24 cellular contexts compared by ENCODE assay signal in genomic region chr1:24154215-24154614, GRCh38. TPM values are rescaled to one million over a fixed set of nuclear protein-coding genes. Genes with fewer than 3 reads are reported as not detected.
DNase-seq lines count a peak whose midpoint lies in the region; ATAC-seq and TF ChIP-seq lines count a peak whose summit lies in the region.
"Had no signal": no experiment of that assay in that cellular context is flagged by ENCODE, and none has a peak within 500 bp of the region (broad histone marks: within the 10 kb centered on the region; RNA-seq: fewer than 3 reads in every experiment).

No MANE protein-coding gene starts in this region.

- H3K79me2 ChIP-seq in H9 (ENCODE audit: insufficient read depth, low read length) (no peaks in the 10 kb centered on the region), OCI-LY1 (ENCODE audit: insufficient read depth, low read length) (no peaks in the 10 kb centered on the region), neural progenitor cell (ENCODE audit: low read depth) (no peaks in the 10 kb centered on the region)

- peak overlapping the region in 1 of 3 experiments; percentile 98; a peak in 2 of 7 replicates for H3K27ac Mint-ChIP-seq in H9
- no peak overlapping the region for H3K27ac Mint-ChIP-seq in neural progenitor cell
- no peak overlapping the region for H3K27ac Mint-ChIP-seq in Caco-2 (ENCODE audit: unreplicated experiment)
- H3K27ac Mint-ChIP-seq: activated naive CD4-positive, alpha-beta T cell treated with anti-CD3 and anti-CD28 coated beads, Interleukin-2, amount 50 U/mL, for 24 hours; CD4-positive, alpha-beta T cell; stimulated activated naive CD8-positive, alpha-beta T cell treated with anti-CD3 and anti-CD28 coated beads, Interleukin-15, Interleukin-2, amounts not matched to agents 100 ng/mL and 50 ng/mL, for 24 hours had no signal

- DNase-seq in H9: peak; percentile 61
- DNase-seq in NCI-H2107 treated with DMSO at 0.1 percent for 48 hours (lab: John Stamatoyannopoulos, UW; ENCODE audit: unreplicated experiment): peak; percentile 90
- peak; percentile 57 for DNase-seq in neural progenitor cell (ENCODE audit: low spot score)
- no peak for DNase-seq in Caco-2
- DNase-seq: CD4-positive, alpha-beta T cell; EL; hypothalamus; occipital lobe; stimulated activated CD4-positive, alpha-beta T cell treated with anti-CD3 and anti-CD28 coated beads, Interleukin-4, amount 100 ng/mL, for 1 hour; SW 1271 had no signal

- CTCF ChIA-PET in Caco-2 (lab: Charles Lee): interaction anchor here (0.6 kb wide), 1 partner anchor 361 kb away, joined by 4 read pairs; no protein-coding TSS in a partner anchor

- no peak overlapping the region for H2BK15ac ChIP-seq in H9 (ENCODE audit: low read depth, low read length)

- no peak overlapping the region for H3K18ac ChIP-seq in H9 (ENCODE audit: insufficient read length, low read depth, low read length)

- H4K8ac ChIP-seq in H9 (replicated peaks; ENCODE audit: insufficient read length, low read depth, low read length): no peak overlapping the region

- H4K20me1 ChIP-seq in H9 (ENCODE audit: control insufficient read depth, insufficient read depth, insufficient read length) (no peaks in the 10 kb centered on the region), OCI-LY1 (ENCODE audit: insufficient read depth, low read length) (no peaks in the 10 kb centered on the region), neural progenitor cell (ENCODE audit: low read depth) (no peaks in the 10 kb centered on the region)

- no peak overlapping the region for H4K91ac ChIP-seq in H9 (ENCODE audit: insufficient read length, low read depth, low read length)

- H3K4me3 ChIP-seq in OCI-LY1 (ENCODE audit: low read depth, low read length, poor library complexity, severe bottlenecking) (peak overlapping the region; percentile 72), neural progenitor cell (no peak overlapping the region), Caco-2 (ENCODE audit: low read depth, low read length) (no peak overlapping the region)
- H3K4me3 ChIP-seq: ascending aorta, lung, smooth muscle cell, transverse colon had no signal

- peaks cover 5 to 30% (median 28%) of the 10 kb centered on the region in 3 experiments; a peak in 6 of 7 replicates for H3K36me3 Mint-ChIP-seq in H9 (ENCODE audit: insufficient read depth in 1 of 3, low read depth in 3 of 3)
- H3K36me3 Mint-ChIP-seq in neural progenitor cell: no peaks in the 10 kb centered on the region
- H3K36me3 Mint-ChIP-seq in Caco-2 (ENCODE audit: insufficient read depth, unreplicated experiment): peaks cover 19% of the 10 kb centered on the region
- H3K36me3 Mint-ChIP-seq: activated naive CD4-positive, alpha-beta T cell treated with anti-CD3 and anti-CD28 coated beads, Interleukin-2, amount 50 U/mL, for 24 hours had no signal

- H3K27me3 ChIP-seq in H9 (ENCODE audit: insufficient read depth, low read length) (no peaks in the 10 kb centered on the region), OCI-LY1 (ENCODE audit: insufficient read depth, low read length) (no peaks in the 10 kb centered on the region), neural progenitor cell (no peaks in the 10 kb centered on the region), Caco-2 (replicated peaks; ENCODE audit: control insufficient read depth, insufficient read depth, low read length) (no peaks in the 10 kb centered on the region)

- H3K56ac ChIP-seq in H9 (ENCODE audit: insufficient read length, low read depth, low read length): no peak overlapping the region

- BruUV-seq in Caco-2 (replicated peaks; lab: Mats Ljungman, UMichigan): no TSS peak

- H2BK120ac ChIP-seq in H9 (ENCODE audit: low read depth, low read length, poor library complexity, severe bottlenecking): no peak overlapping the region

- H3K9ac ChIP-seq in H9 (ENCODE audit: extremely low read depth, insufficient read length, low read length) (no peak overlapping the region), OCI-LY1 (ENCODE audit: low read length) (peak overlapping the region; percentile 85), neural progenitor cell (no peak overlapping the region)

- H3T11ph ChIP-seq in H9 (ENCODE audit: low read length): no peak overlapping the region

- intact Hi-C loops in Caco-2 (cut with micrococcal nuclease; ENCODE audit: unreplicated experiment): no loop called here

- H3F3A ChIP-seq in OCI-LY1 (ENCODE audit: insufficient read depth, low read length) (peaks cover 3% of the 10 kb centered on the region; the same call in 1 of the 2 replicates), neural progenitor cell (ENCODE audit: low read depth) (peaks cover 32% of the 10 kb centered on the region)

- no peak overlapping the region for H2BK20ac ChIP-seq in H9 (ENCODE audit: low read depth, low read length, poor library complexity, severe bottlenecking)

- no peak overlapping the region for H3K14ac ChIP-seq in H9 (ENCODE audit: insufficient read depth, low read length)

- no peak for ATAC-seq in activated CD4-positive, CD25-positive, alpha-beta regulatory T cell treated with anti-CD3 and anti-CD28 coated beads, Interleukin-2, amount 50 U/mL, for 24 hours
- no peak for ATAC-seq in HG02970 (IDR thresholded peaks at IDR 0.05; ENCODE audit: low FRiP score, unreplicated experiment)
- ATAC-seq: esophagus mucosa had no signal

- no peak overlapping the region for H3K4ac ChIP-seq in H9 (ENCODE audit: low read depth, low read length)

- H2AFZ ChIP-seq in H9 (ENCODE audit: low read length) (no peak overlapping the region), OCI-LY1 (ENCODE audit: low read length) (no peak overlapping the region), neural progenitor cell (replicated peaks) (no peak overlapping the region)

- H3K23ac ChIP-seq in H9 (ENCODE audit: insufficient read length, low read depth, low read length): no peak overlapping the region

- H3K4me3 Mint-ChIP-seq in H9: peak overlapping the region in 1 of 2 experiments; percentile 34; a peak in 1 of 5 replicates
- no peak overlapping the region for H3K4me3 Mint-ChIP-seq in neural progenitor cell
- no peak overlapping the region for H3K4me3 Mint-ChIP-seq in Caco-2 (ENCODE audit: unreplicated experiment)
- H3K4me3 Mint-ChIP-seq: activated naive CD4-positive, alpha-beta T cell treated with anti-CD3 and anti-CD28 coated beads, Interleukin-2, amount 50 U/mL, for 24 hours; CD4-positive, alpha-beta T cell; central memory CD8-positive, alpha-beta T cell; stimulated activated naive CD8-positive, alpha-beta T cell treated with anti-CD3 and anti-CD28 coated beads, Interleukin-15, Interleukin-2, amounts not matched to agents 100 ng/mL and 50 ng/mL, for 24 hours had no signal

- H3K9me3 Mint-ChIP-seq in H9 (no peaks in the 10 kb centered on the region; a peak in 1 of 5 replicates), neural progenitor cell (no peaks in the 10 kb centered on the region), Caco-2 (ENCODE audit: unreplicated experiment) (no peaks in the 10 kb centered on the region)
- H3K9me3 Mint-ChIP-seq: activated naive CD4-positive, alpha-beta T cell treated with anti-CD3 and anti-CD28 coated beads, Interleukin-2, amount 50 U/mL, for 24 hours; CD4-positive, alpha-beta T cell; central memory CD8-positive, alpha-beta T cell; stimulated activated naive CD8-positive, alpha-beta T cell treated with anti-CD3 and anti-CD28 coated beads, Interleukin-15, Interleukin-2, amounts not matched to agents 100 ng/mL and 50 ng/mL, for 24 hours had no signal

- no peak overlapping the region for H4K5ac ChIP-seq in H9 (ENCODE audit: insufficient read length, low read depth, low read length)

- H3K4me1 Mint-ChIP-seq in H9 (peaks cover 46 to 51% of the 10 kb centered on the region in 2 experiments), neural progenitor cell (peaks cover 18% of the 10 kb centered on the region), Caco-2 (ENCODE audit: low read depth, unreplicated experiment) (peaks cover 16% of the 10 kb centered on the region)

- H3K23me2 ChIP-seq in H9 (ENCODE audit: insufficient read length, low read depth, low read length, poor library complexity, severe bottlenecking): peaks cover 5% of the 10 kb centered on the region

- no CpG with 5 or more reads among the region's 8 CpGs for WGBS in H9 (ENCODE audit: extremely low coverage, insufficient read length, low lambda C conversion rate)

- H3K79me1 ChIP-seq in H9 (ENCODE audit: insufficient read depth, low read depth, low read length, poor library complexity, severe bottlenecking): no peaks in the 10 kb centered on the region

- TF ChIP-seq CTCF in H9 (conservative IDR thresholded peaks at IDR 0.05) (no peak), OCI-LY1 (IDR thresholded peaks at IDR 0.05; ENCODE audit: low read length) (no peak), neural progenitor cell (IDR thresholded peaks at IDR 0.05) (no peak), Caco-2 (IDR thresholded peaks at IDR 0.05; ENCODE audit: insufficient read depth in 1 of 2, low read depth in 1 of 2, low read length in 1 of 2, severe bottlenecking in 1 of 2, unreplicated experiment in 1 of 2) (no peak)

- H3K27ac ChIP-seq in H9 (ENCODE audit: insufficient read length, low read depth, low read length) (no peak overlapping the region), OCI-LY1 (ENCODE audit: low read depth, low read length, poor library complexity, severe bottlenecking) (peak overlapping the region; percentile 97), neural progenitor cell (no peak overlapping the region)
- H3K27ac ChIP-seq: ascending aorta, HL-60, transverse colon had no signal

- no peak overlapping the region for H2AK5ac ChIP-seq in H9 (ENCODE audit: insufficient read length, low read length)

- no peaks in the 10 kb centered on the region for H3K9me3 ChIP-seq in H9 (ENCODE audit: control insufficient read depth, low read depth, low read length)
- H3K9me3 ChIP-seq in OCI-LY1 (ENCODE audit: low read length): no peaks in the 10 kb centered on the region
- H3K9me3 ChIP-seq in neural progenitor cell (ENCODE audit: low read depth): no peaks in the 10 kb centered on the region
- no peaks in the 10 kb centered on the region for H3K9me3 ChIP-seq in Caco-2
- H3K9me3 ChIP-seq: ascending aorta, transverse colon had no signal

- peaks cover 45% of the 10 kb centered on the region for H3K36me3 ChIP-seq in OCI-LY1 (ENCODE audit: insufficient read depth, low read length)
- H3K36me3 ChIP-seq in neural progenitor cell: no peaks in the 10 kb centered on the region
- H3K36me3 ChIP-seq in Caco-2 (ENCODE audit: control insufficient read depth, insufficient read depth, low read length): no peaks in the 10 kb centered on the region
- H3K36me3 ChIP-seq: ascending aorta, transverse colon had no signal

- H3K9me2 ChIP-seq in OCI-LY1 (ENCODE audit: low read depth, low read length): no peaks in the 10 kb centered on the region

- H2BK12ac ChIP-seq in H9 (ENCODE audit: insufficient read length, low read depth, low read length): no peak overlapping the region

- POLR2A ChIA-PET in Caco-2 (lab: Charles Lee): no interaction called here

- H3K4me2 ChIP-seq in H9 (ENCODE audit: insufficient read depth, insufficient read length, low read length): no peak overlapping the region
- peak overlapping the region; percentile 89 for H3K4me2 ChIP-seq in OCI-LY1 (ENCODE audit: low read length)
- H3K4me2 ChIP-seq in neural progenitor cell: peak overlapping the region; percentile 11
- H3K4me2 ChIP-seq: smooth muscle cell had no signal

- H3K27me3 Mint-ChIP-seq in H9 (ENCODE audit: low read depth): no peaks in the 10 kb centered on the region; the same call in 1 of the 2 replicates
- H3K27me3 Mint-ChIP-seq in neural progenitor cell (ENCODE audit: insufficient read depth, low read depth): peaks cover 8% of the 10 kb centered on the region
- no peaks in the 10 kb centered on the region for H3K27me3 Mint-ChIP-seq in Caco-2 (ENCODE audit: insufficient read depth, unreplicated experiment)

- H3K4me1 ChIP-seq in H9 (ENCODE audit: insufficient read depth, low read length) (no peaks in the 10 kb centered on the region; the same call in 1 of the 2 replicates), OCI-LY1 (ENCODE audit: insufficient read depth, low read length, severe bottlenecking) (peaks cover 51% of the 10 kb centered on the region), neural progenitor cell (peaks cover 24% of the 10 kb centered on the region), Caco-2 (peaks cover 13% of the 10 kb centered on the region)

- no peak overlapping the region for H2BK5ac ChIP-seq in H9 (ENCODE audit: insufficient read length, low read length)

RNA-seq across cellular contexts. Expression of gene IL22RA1, which starts 11.3 kb away (rescaled TPM):
- 0.13 TPM in 1 of 2 replicates, not detected in the other for total RNA-seq in H9 (2021)
- total RNA-seq in neural progenitor cell (ENCODE audit: low replicate concordance): 0.03 TPM in 1 of 2 replicates, not detected in the other
- 1.7 and 2.5 TPM in 2 replicates for total RNA-seq in Caco-2 (2022)
- total RNA-seq: ascending aorta; CD4-positive, alpha-beta T cell; frontal cortex; myocyte; occipital lobe had no signal

RNA-seq across cellular contexts. Expression of gene IFNLR1, which starts 32.9 kb away (rescaled TPM):
- total RNA-seq in H9 (2021) (8.9 and 9.6 TPM in 2 replicates), neural progenitor cell (ENCODE audit: low replicate concordance) (3.0 and 3.3 TPM in 2 replicates), Caco-2 (2022) (5.4 and 6.1 TPM in 2 replicates)

RNA-seq across cellular contexts. Expression of gene MYOM3, which starts 42.3 kb away (rescaled TPM):
- total RNA-seq in H9 (2021) (0.07 and 0.11 TPM in 2 replicates), neural progenitor cell (ENCODE audit: low replicate concordance) (0.06 TPM in 1 of 2 replicates, not detected in the other), Caco-2 (2022) (not detected in 2 replicates)
- total RNA-seq: CD4-positive, alpha-beta T cell; frontal cortex had no signal

Comparison
In these comparisons a context has a peak if more than half of its experiments do, and no peak if none do; other contexts are left out.
1. DNase-seq: peak in H9 (single experiment), NCI-H2107 treated with DMSO at 0.1 percent for 48 hours (single experiment) and neural progenitor cell (single experiment); none in Caco-2 (0 of 2).